ENCODE assay signal across 1 cellular context in genomic region chr19:32696771-32697170, GRCh38.
TF ChIP-seq lines count a peak whose summit lies in the region.

No MANE protein-coding gene starts in this region.

TF ChIP-seq in WTC11, 78 proteins besides CTCF, POLR2A, EP300 and RAD21:
- TF ChIP-seq GABPB1 (CRISPR knock-in tag; IDR thresholded peaks at IDR 0.05): peak; percentile 91
